In the genomic region with DNA sequence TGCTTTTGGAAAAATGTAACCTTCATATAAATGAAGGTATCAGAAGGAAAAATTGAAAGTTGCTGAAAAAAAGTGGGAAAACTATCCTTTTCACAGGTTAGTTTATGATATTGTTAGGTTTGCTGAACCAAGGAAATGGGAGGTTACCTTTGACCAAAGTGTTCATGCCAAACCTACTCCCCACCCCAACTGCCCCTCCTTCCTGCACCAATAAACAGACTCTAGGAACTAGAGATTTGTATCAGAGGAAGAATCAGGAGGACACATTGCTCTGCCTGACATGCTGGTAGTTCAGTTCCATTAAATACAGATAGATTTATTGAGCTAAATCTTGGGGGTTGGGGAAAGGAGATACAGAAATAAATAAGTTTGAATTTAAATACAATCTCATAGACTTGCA, we compare ENCODE assay signal across 36 cellular contexts. TPM values are rescaled to one million over a fixed set of nuclear protein-coding genes. Genes with fewer than 3 reads are reported as not detected.
"Had no signal": no experiment of that assay in that cellular context is flagged by ENCODE, and none has a peak within 500 bp of the region (broad histone marks: within the 10 kb centered on the region; RNA-seq: fewer than 3 reads in every experiment).

No MANE protein-coding gene starts in this region.

- ATAC-seq: activated CD8-positive, alpha-beta T cell treated with anti-CD3 and anti-CD28 coated beads for 36 hours; activated naive CD4-positive, alpha-beta T cell treated with anti-CD3 and anti-CD28 coated beads, Interleukin-2, amount 50 U/mL, for 72 hours; activated T-cell treated with anti-CD3 and anti-CD28 coated beads, Interleukin-2, amount 50 U/mL, for 4 hours; activated T-cell treated with anti-CD3 and anti-CD28 coated beads, Interleukin-2, amount 50 U/mL, for 72 hours; activated T-helper 17 cell treated with anti-CD3 and anti-CD28 coated beads, Interleukin-2, amount 50 U/mL, for 72 hours; body of pancreas had no signal

- H3K36me3 ChIP-seq: adrenal gland, brain microvascular endothelial cell, breast epithelium had no signal

- H3K4me1 ChIP-seq: adrenal gland, body of pancreas, breast epithelium had no signal

- H3K9me3 ChIP-seq: adrenal gland, body of pancreas, breast epithelium had no signal

- DNase-seq: activated B cell treated with CpG ODN at 0.5 μM for 24 hours; activated CD4-positive, alpha-beta memory T cell treated with anti-CD3 and anti-CD28 coated beads for 36 hours; activated CD4-positive, alpha-beta T cell treated with anti-CD3 and anti-CD28 coated beads for 4 hours; activated CD4-positive, alpha-beta T cell treated with anti-CD3 and anti-CD28 coated beads, Interleukin-2, amount 10 ng/mL, durations not matched to agents 24 days and 14 days; activated CD4-positive, alpha-beta T cell treated with anti-CD3 and anti-CD28 coated beads, Interleukin-2, amount 50 U/mL, for 1 hour; activated CD4-positive, alpha-beta T cell treated with anti-CD3 and anti-CD28 coated beads, Interleukin-2, amount 50 U/mL, for 4 hours; activated CD4-positive, CD25-positive, alpha-beta regulatory T cell treated with anti-CD3 and anti-CD28 coated beads, Interleukin-2, amount 50 U/mL, for 72 hours; activated CD8-positive, alpha-beta memory T cell treated with anti-CD3 and anti-CD28 coated beads, Interleukin-2, amount 50 U/mL, for 4 hours; activated CD8-positive, alpha-beta T cell treated with anti-CD3 and anti-CD28 coated beads for 36 hours; activated effector memory CD4-positive, alpha-beta T cell treated with anti-CD3 and anti-CD28 coated beads, Interleukin-2, amount 50 U/mL, for 16 hours; activated gamma-delta T cell treated with Interleukin-2 at 50 U/mL for 16 hours; activated naive CD4-positive, alpha-beta T cell; activated naive CD4-positive, alpha-beta T cell treated with anti-CD3 and anti-CD28 coated beads for 36 hours; activated naive CD4-positive, alpha-beta T cell treated with anti-CD3 and anti-CD28 coated beads, Interleukin-2, amount 50 U/mL, for 16 hours; activated naive CD8-positive, alpha-beta T cell treated with anti-CD3 and anti-CD28 coated beads for 36 hours; activated T-cell treated with anti-CD3 and anti-CD28 coated beads for 4 hours; activated T-cell treated with anti-CD3 and anti-CD28 coated beads, Interleukin-2, amount 50 U/mL, for 1 hour; activated T-cell treated with anti-CD3 and anti-CD28 coated beads, Interleukin-2, amount 50 U/mL, for 4 hours; activated T-cell treated with anti-CD3 and anti-CD28 coated beads, Interleukin-2, amount 50 U/mL, for 72 hours; adrenal gland; amniotic stem cell; aorta; body of pancreas; brain microvascular endothelial cell; central memory CD4-positive, alpha-beta T cell; T-helper 1 cell; T-helper 2 cell; T-helper 9 cell had no signal

- H3K27ac ChIP-seq: adrenal gland, body of pancreas, brain microvascular endothelial cell, breast epithelium, VCaP had no signal

- H3K4me3 ChIP-seq: adrenal gland, body of pancreas, breast epithelium had no signal

- H3K27me3 ChIP-seq: adrenal gland, body of pancreas, brain microvascular endothelial cell, breast epithelium had no signal

RNA-seq across cellular contexts. Expression of a gene that starts 18.2 kb away (rescaled TPM):
- total RNA-seq: activated B cell treated with CpG ODN at 0.5 μM for 24 hours; activated CD4-positive, alpha-beta memory T cell treated with anti-CD3 and anti-CD28 coated beads for 36 hours; activated CD4-positive, alpha-beta T cell treated with anti-CD3 and anti-CD28 coated beads, Interleukin-2, amount 10 ng/mL, durations not matched to agents 24 days and 14 days; activated CD8-positive, alpha-beta memory T cell treated with anti-CD3 and anti-CD28 coated beads for 36 hours; activated CD8-positive, alpha-beta T cell treated with anti-CD3 and anti-CD28 coated beads for 36 hours; activated naive CD4-positive, alpha-beta T cell treated with anti-CD3 and anti-CD28 coated beads for 36 hours; activated naive CD4-positive, alpha-beta T cell treated with anti-CD3 and anti-CD28 coated beads, Interleukin-2, amount 50 U/mL, for 72 hours; activated naive CD8-positive, alpha-beta T cell treated with anti-CD3 and anti-CD28 coated beads for 36 hours; activated T-cell treated with anti-CD3 and anti-CD28 coated beads, Interleukin-2, amount 50 U/mL, for 4 hours; activated T-cell treated with anti-CD3 and anti-CD28 coated beads, Interleukin-2, amount 50 U/mL, for 72 hours; activated T-helper 1 cell treated with anti-CD3 and anti-CD28 coated beads, Interleukin-12 subunit alpha, Interleukin-12 subunit beta, Interleukin-2, Interleukin-4 antibody, amounts not matched to agents 30 ng/mL and 10 ng/mL and 1 ng/mL, durations not matched to agents 14 hours and 24 hours and 36 hours; activated T-helper 17 cell treated with anti-CD3 and anti-CD28 coated beads, Interleukin-2, amount 50 U/mL, for 72 hours; adrenal gland; aorta; astrocyte; body of pancreas; breast epithelium had no signal
- polyA plus RNA-seq: adrenal gland, aorta had no signal

RNA-seq across cellular contexts. Expression of a gene that starts 30.8 kb away (rescaled TPM):
- total RNA-seq: activated B cell treated with CpG ODN at 0.5 μM for 24 hours; activated CD4-positive, alpha-beta memory T cell treated with anti-CD3 and anti-CD28 coated beads for 36 hours; activated CD4-positive, alpha-beta T cell treated with anti-CD3 and anti-CD28 coated beads, Interleukin-2, amount 10 ng/mL, durations not matched to agents 24 days and 14 days; activated CD8-positive, alpha-beta memory T cell treated with anti-CD3 and anti-CD28 coated beads for 36 hours; activated CD8-positive, alpha-beta T cell treated with anti-CD3 and anti-CD28 coated beads for 36 hours; activated naive CD4-positive, alpha-beta T cell treated with anti-CD3 and anti-CD28 coated beads for 36 hours; activated naive CD4-positive, alpha-beta T cell treated with anti-CD3 and anti-CD28 coated beads, Interleukin-2, amount 50 U/mL, for 72 hours; activated naive CD8-positive, alpha-beta T cell treated with anti-CD3 and anti-CD28 coated beads for 36 hours; activated T-cell treated with anti-CD3 and anti-CD28 coated beads, Interleukin-2, amount 50 U/mL, for 4 hours; activated T-cell treated with anti-CD3 and anti-CD28 coated beads, Interleukin-2, amount 50 U/mL, for 72 hours; activated T-helper 1 cell treated with anti-CD3 and anti-CD28 coated beads, Interleukin-12 subunit alpha, Interleukin-12 subunit beta, Interleukin-2, Interleukin-4 antibody, amounts not matched to agents 30 ng/mL and 10 ng/mL and 1 ng/mL, durations not matched to agents 14 hours and 24 hours and 36 hours; activated T-helper 17 cell treated with anti-CD3 and anti-CD28 coated beads, Interleukin-2, amount 50 U/mL, for 72 hours; adrenal gland; aorta; astrocyte; body of pancreas; breast epithelium; cardiac septum had no signal
- polyA plus RNA-seq: adrenal gland, aorta had no signal
